ENCODE assay signal across 8 cellular contexts in the genomic region with DNA sequence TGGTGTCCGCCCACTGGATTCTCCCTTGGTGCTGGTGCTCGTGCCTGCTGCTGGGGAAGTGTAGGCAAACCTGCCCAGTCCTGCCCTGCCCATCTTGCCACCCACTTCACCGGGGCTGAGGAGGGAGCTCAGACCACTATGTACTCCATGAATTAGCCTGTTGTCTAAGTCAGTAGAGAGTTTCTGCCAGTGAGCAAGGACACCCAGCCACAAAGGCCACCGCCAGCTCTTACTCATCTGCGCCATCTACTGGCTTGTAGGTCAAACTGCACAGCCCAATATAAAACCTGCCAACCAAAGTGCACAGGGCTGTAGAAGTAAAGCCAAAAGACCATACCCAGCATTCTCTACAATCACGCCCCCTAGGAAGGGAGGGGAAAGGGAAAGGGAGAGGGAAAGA.
DNase-seq lines count a peak whose midpoint lies in the region; ATAC-seq and TF ChIP-seq lines count a peak whose summit lies in the region.

No MANE protein-coding gene starts in this region.

- DNase-seq in SIG-M5 treated with dmso at 0.1 percent for 504 hours (lab: John Stamatoyannopoulos, UW; ENCODE audit: unreplicated experiment) (peak; percentile 2), SIG-M5 (lab: John Stamatoyannopoulos, UW) (no peak), MV-4-11 (lab: John Stamatoyannopoulos, UW) (peak; percentile 14), coronary artery (ENCODE audit: low spot score) (no peak), psoas muscle (no peak), HPDE6-E6E7 (ENCODE audit: extremely low spot score) (no peak)
- no peak for DNase-seq in NK-92 treated with Interleukin-12 subunit alpha and Interleukin-12 subunit beta, amount 100 ng/mL, for 24 hours (lab: John Stamatoyannopoulos, UW)

- peaks cover 5% of the 10 kb centered on the region for H3K9me3 ChIP-seq in psoas muscle

- WGBS in psoas muscle, 3 donors = 59 to 64% (median 59%) methylated on average over 6 of the region's 6 CpGs

- peak overlapping the region; percentile 20 for H3K4me3 ChIP-seq in coronary artery
- H3K4me3 ChIP-seq in psoas muscle = no peak overlapping the region

- no peak for TF ChIP-seq CTCF in coronary artery (IDR thresholded peaks at IDR 0.05)
- no peak for TF ChIP-seq CTCF in psoas muscle (IDR thresholded peaks at IDR 0.05)

- ATAC-seq in psoas muscle (peak in 3 of 4 donors; percentile 34 to 66 (median 60)), HG03432 (IDR thresholded peaks at IDR 0.05; ENCODE audit: unreplicated experiment) (no peak)

- H3K27ac ChIP-seq in coronary artery = no peak overlapping the region
- no peak overlapping the region for H3K27ac ChIP-seq in psoas muscle

- H3K27me3 ChIP-seq in psoas muscle (ENCODE audit: insufficient read depth in 3 of 3, low read length in 2 of 3) = no peaks in the 10 kb centered on the region

- intact Hi-C loops in psoas muscle (cut with DNase I) = no loop called here

- no peaks in the 10 kb centered on the region for H3K4me1 ChIP-seq in psoas muscle

- no peaks in the 10 kb centered on the region for H3K36me3 ChIP-seq in psoas muscle (ENCODE audit: insufficient read depth in 1 of 2, low read depth in 1 of 2)

Comparison
In these comparisons a context has a peak if more than half of its experiments do, and no peak if none do; other contexts are left out.
1. DNase-seq: peak in SIG-M5 treated with dmso at 0.1 percent for 504 hours (single experiment) and MV-4-11 (single experiment); none in SIG-M5 (single experiment), coronary artery (single experiment), psoas muscle (0 of 2), HPDE6-E6E7 (single experiment) and NK-92 treated with Interleukin-12 subunit alpha and Interleukin-12 subunit beta, amount 100 ng/mL, for 24 hours (single experiment).